ENCODE assay signal across 8 cellular contexts in genomic region chr3:16264174-16264707, GRCh38. TPM values are rescaled to one million over a fixed set of nuclear protein-coding genes. Genes with fewer than 3 reads are reported as not detected.
DNase-seq lines count a peak whose midpoint lies in the region; ATAC-seq and TF ChIP-seq lines count a peak whose summit lies in the region.

No MANE protein-coding gene starts in this region.

- peak overlapping the region; percentile 84 for H3K4me3 Mint-ChIP-seq in activated CD8-positive, alpha-beta memory T cell treated with anti-CD3 and anti-CD28 coated beads, Interleukin-2, amount 10 ng/mL, durations not matched to agents 7 days and 5 days
- peak overlapping the region; percentile 93 for H3K4me3 Mint-ChIP-seq in dendritic cell treated with granulocyte-macrophage colony-stimulating factor and Interleukin-4, amounts not matched to agents 40 ng/mL and 50 ng/mL, for 4 days
- peak overlapping the region; percentile 99 for H3K4me3 Mint-ChIP-seq in neural crest cell

- no peak for ATAC-seq in activated CD8-positive, alpha-beta memory T cell treated with anti-CD3 and anti-CD28 coated beads, Interleukin-2, amount 10 ng/mL, durations not matched to agents 7 days and 5 days
- ATAC-seq in GM21576 (IDR thresholded peaks at IDR 0.05; ENCODE audit: unreplicated experiment) = no peak

- CTCF ChIA-PET in activated CD8-positive, alpha-beta memory T cell treated with anti-CD3 and anti-CD28 coated beads, Interleukin-2, amount 10 ng/mL, durations not matched to agents 7 days and 5 days (lab: Charles Lee) = interaction anchor here (0.7 to 7.7 kb wide), 21 partner anchors 9 to 1058 kb away, joined by 3 to 58 read pairs (median 4); partner anchors contain the start of gene CAPN7

- H3K4me3 ChIP-seq in MG63 = peak overlapping the region; percentile 89

- H3K9me3 ChIP-seq in MG63 = no peaks in the 10 kb centered on the region

- no peak for TF ChIP-seq CTCF in neural crest cell (conservative IDR thresholded peaks at IDR 0.05)

- H3K27me3 ChIP-seq in MG63 = no peaks in the 10 kb centered on the region

- H3K9me3 Mint-ChIP-seq in activated CD8-positive, alpha-beta memory T cell treated with anti-CD3 and anti-CD28 coated beads, Interleukin-2, amount 10 ng/mL, durations not matched to agents 7 days and 5 days (ENCODE audit: low read depth) = no peaks in the 10 kb centered on the region
- no peaks in the 10 kb centered on the region for H3K9me3 Mint-ChIP-seq in dendritic cell treated with granulocyte-macrophage colony-stimulating factor and Interleukin-4, amounts not matched to agents 40 ng/mL and 50 ng/mL, for 4 days
- no peaks in the 10 kb centered on the region for H3K9me3 Mint-ChIP-seq in neural crest cell

- H3K36me3 Mint-ChIP-seq in activated CD8-positive, alpha-beta memory T cell treated with anti-CD3 and anti-CD28 coated beads, Interleukin-2, amount 10 ng/mL, durations not matched to agents 7 days and 5 days = peaks cover 9% of the 10 kb centered on the region
- H3K36me3 Mint-ChIP-seq in dendritic cell treated with granulocyte-macrophage colony-stimulating factor and Interleukin-4, amounts not matched to agents 40 ng/mL and 50 ng/mL, for 4 days (ENCODE audit: low read depth) = peaks cover 20% of the 10 kb centered on the region
- no peaks in the 10 kb centered on the region for H3K36me3 Mint-ChIP-seq in neural crest cell (ENCODE audit: low read depth)

- peaks cover 37% of the 10 kb centered on the region for H3K4me1 Mint-ChIP-seq in activated CD8-positive, alpha-beta memory T cell treated with anti-CD3 and anti-CD28 coated beads, Interleukin-2, amount 10 ng/mL, durations not matched to agents 7 days and 5 days
- peaks cover 20% of the 10 kb centered on the region for H3K4me1 Mint-ChIP-seq in dendritic cell treated with granulocyte-macrophage colony-stimulating factor and Interleukin-4, amounts not matched to agents 40 ng/mL and 50 ng/mL, for 4 days (ENCODE audit: low read depth)
- peaks cover 24% of the 10 kb centered on the region for H3K4me1 Mint-ChIP-seq in neural crest cell

- DNase-seq in activated CD8-positive, alpha-beta memory T cell treated with anti-CD3 and anti-CD28 coated beads, Interleukin-2, amount 10 ng/mL, durations not matched to agents 7 days and 5 days = no peak
- no peak for DNase-seq in activated CD8-positive, alpha-beta memory T cell treated with anti-CD3 and anti-CD28 coated beads, Interleukin-2, amount 50 U/mL, for 48 hours
- DNase-seq in MG63 = no peak
- DNase-seq in neural crest cell (ENCODE audit: low read depth, low spot score) = no peak
- DNase-seq in NCI-H82 (lab: John Stamatoyannopoulos, UW) = no peak
- no peak for DNase-seq in CD1c-positive myeloid dendritic cell (ENCODE audit: extremely low spot score)

- H3K36me3 ChIP-seq in MG63 = peaks cover 8% of the 10 kb centered on the region

- H3K27me3 Mint-ChIP-seq in activated CD8-positive, alpha-beta memory T cell treated with anti-CD3 and anti-CD28 coated beads, Interleukin-2, amount 10 ng/mL, durations not matched to agents 7 days and 5 days = no peaks in the 10 kb centered on the region
- H3K27me3 Mint-ChIP-seq in dendritic cell treated with granulocyte-macrophage colony-stimulating factor and Interleukin-4, amounts not matched to agents 40 ng/mL and 50 ng/mL, for 4 days = no peaks in the 10 kb centered on the region
- no peaks in the 10 kb centered on the region for H3K27me3 Mint-ChIP-seq in neural crest cell (ENCODE audit: low read depth)

- intact Hi-C loops in dendritic cell treated with granulocyte-macrophage colony-stimulating factor and Interleukin-4, amounts not matched to agents 40 ng/mL and 50 ng/mL, for 4 days (cut with micrococcal nuclease) = no loop called here

- peak overlapping the region; percentile 97 for H3K27ac Mint-ChIP-seq in activated CD8-positive, alpha-beta memory T cell treated with anti-CD3 and anti-CD28 coated beads, Interleukin-2, amount 10 ng/mL, durations not matched to agents 7 days and 5 days
- peak overlapping the region; percentile 89 for H3K27ac Mint-ChIP-seq in dendritic cell treated with granulocyte-macrophage colony-stimulating factor and Interleukin-4, amounts not matched to agents 40 ng/mL and 50 ng/mL, for 4 days
- peak overlapping the region; percentile 100 for H3K27ac Mint-ChIP-seq in neural crest cell (ENCODE audit: unreplicated experiment)

RNA-seq across cellular contexts. Expression of gene DPH3, which starts 0.5 kb away (rescaled TPM):
- total RNA-seq in activated CD8-positive, alpha-beta memory T cell treated with anti-CD3 and anti-CD28 coated beads, Interleukin-2, amount 10 ng/mL, durations not matched to agents 7 days and 5 days = 10 to 100 TPM; 13.9 to 23.8 TPM
- total RNA-seq in MG63 (2014; rRNA removed; shearing (Covaris generic); ENCODE audit: low replicate concordance) = 3.4 and 6.0 TPM in 2 replicates
- 31.9 and 32.1 TPM in 2 replicates for total RNA-seq in neural crest cell

RNA-seq across cellular contexts. Expression of gene OXNAD1, which starts 0.8 kb away (rescaled TPM):
- 10 to 100 TPM; 44.9 to 47.4 TPM for total RNA-seq in activated CD8-positive, alpha-beta memory T cell treated with anti-CD3 and anti-CD28 coated beads, Interleukin-2, amount 10 ng/mL, durations not matched to agents 7 days and 5 days
- total RNA-seq in MG63 (2014; rRNA removed; shearing (Covaris generic); ENCODE audit: low replicate concordance) = 8.8 and 13.0 TPM in 2 replicates
- total RNA-seq in neural crest cell = 17.0 and 17.4 TPM in 2 replicates
